27 cellular contexts compared by ENCODE assay signal in the genomic region with DNA sequence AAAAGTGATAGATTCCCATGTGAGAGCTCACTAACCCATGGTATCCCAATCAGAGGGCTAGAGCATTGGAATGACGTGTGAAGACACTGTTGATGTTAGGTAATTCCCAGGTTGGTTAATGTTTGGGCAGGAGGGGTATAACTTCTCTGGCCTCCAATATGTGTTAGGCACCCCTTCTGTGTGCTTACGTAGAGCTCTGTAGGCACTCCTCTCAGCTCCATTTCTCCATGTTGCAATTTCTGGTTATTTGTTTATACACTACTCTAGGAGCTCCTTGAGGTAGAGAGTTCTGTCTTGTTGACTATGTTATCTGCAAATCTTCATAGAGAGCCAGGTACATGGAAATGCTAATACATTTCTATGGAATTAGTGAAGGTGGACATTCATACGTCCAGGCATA.
"Had no signal": no experiment of that assay in that cellular context is flagged by ENCODE, and none has a peak within 500 bp of the region (broad histone marks: within the 10 kb centered on the region; RNA-seq: fewer than 3 reads in every experiment).

No MANE protein-coding gene starts in this region.

- H3K27me3 Mint-ChIP-seq: stimulated activated naive CD8-positive, alpha-beta T cell treated with anti-CD3 and anti-CD28 coated beads, Interleukin-15, Interleukin-2, amounts not matched to agents 100 ng/mL and 50 ng/mL, for 24 hours had no signal

- ATAC-seq: activated T-cell treated with anti-CD3 and anti-CD28 coated beads, Interleukin-2, amount 50 U/mL, for 72 hours; effector memory CD8-positive, alpha-beta T cell; esophagus mucosa; left cardiac atrium; natural killer cell; psoas muscle had no signal

- FAIRE-seq: bronchial epithelial cell, endothelial cell of umbilical vein, urothelium cell line had no signal

- H3K9me3 ChIP-seq: colonic mucosa, psoas muscle, right atrium auricular region, tibial artery had no signal

- H3K9me3 Mint-ChIP-seq: activated CD4-positive, alpha-beta memory T cell treated with anti-CD3 and anti-CD28 coated beads, Interleukin-2, amount 10 ng/mL, durations not matched to agents 7 days and 5 days; activated CD4-positive, alpha-beta T cell treated with anti-CD3 and anti-CD28 coated beads, Interleukin-2, amount 10 ng/mL, durations not matched to agents 24 days and 14 days; activated naive CD4-positive, alpha-beta T cell treated with anti-CD3 and anti-CD28 coated beads, Interleukin-2, amount 10 ng/mL, durations not matched to agents 7 days and 5 days; activated T-cell treated with anti-CD3 and anti-CD28 coated beads, Interleukin-2, amount 50 U/mL, for 72 hours; effector memory CD8-positive, alpha-beta T cell; stimulated activated naive CD8-positive, alpha-beta T cell treated with anti-CD3 and anti-CD28 coated beads, Interleukin-15, Interleukin-2, amounts not matched to agents 100 ng/mL and 50 ng/mL, for 24 hours had no signal

- H3K36me3 Mint-ChIP-seq: activated naive CD4-positive, alpha-beta T cell treated with anti-CD3 and anti-CD28 coated beads, Interleukin-2, amount 10 ng/mL, durations not matched to agents 7 days and 5 days; natural killer cell had no signal

- H3K36me3 ChIP-seq: colonic mucosa, right atrium auricular region, tibial artery had no signal

- H3K27me3 ChIP-seq: colonic mucosa, right atrium auricular region, tibial artery had no signal

- H3K27ac Mint-ChIP-seq: activated CD4-positive, alpha-beta memory T cell treated with anti-CD3 and anti-CD28 coated beads, Interleukin-2, amount 10 ng/mL, durations not matched to agents 7 days and 5 days; activated CD4-positive, alpha-beta T cell treated with anti-CD3 and anti-CD28 coated beads, Interleukin-2, amount 10 ng/mL, durations not matched to agents 24 days and 14 days; activated naive CD4-positive, alpha-beta T cell treated with anti-CD3 and anti-CD28 coated beads, Interleukin-2, amount 10 ng/mL, durations not matched to agents 7 days and 5 days; activated T-cell treated with anti-CD3 and anti-CD28 coated beads, Interleukin-2, amount 50 U/mL, for 72 hours; effector memory CD8-positive, alpha-beta T cell; natural killer cell; T-helper 17 cell had no signal

- H3K4me3 ChIP-seq: colonic mucosa, dorsolateral prefrontal cortex, psoas muscle, right atrium auricular region, tibial artery had no signal

- DNase-seq: activated CD4-positive, alpha-beta memory T cell treated with anti-CD3 and anti-CD28 coated beads, Interleukin-2, amount 10 ng/mL, durations not matched to agents 7 days and 5 days; activated CD4-positive, alpha-beta T cell treated with anti-CD3 and anti-CD28 coated beads, Interleukin-2, amount 10 ng/mL, durations not matched to agents 24 days and 14 days; activated CD4-positive, CD25-positive, alpha-beta regulatory T cell; activated effector memory CD4-positive, alpha-beta T cell treated with Interleukin-2 at 50 U/mL for 16 hours; activated naive CD4-positive, alpha-beta T cell treated with anti-CD3 and anti-CD28 coated beads, Interleukin-2, amount 10 ng/mL, durations not matched to agents 7 days and 5 days; activated T-cell treated with anti-CD3 and anti-CD28 coated beads, Interleukin-2, amount 50 U/mL, for 72 hours; amygdala; colonic mucosa; dorsolateral prefrontal cortex; effector memory CD8-positive, alpha-beta T cell; foreskin melanocyte; glutamatergic neuron; hippocampal formation; left cardiac atrium; mesendoderm; natural killer cell; psoas muscle; stimulated activated CD4-positive, alpha-beta T cell treated with anti-CD3 and anti-CD28 coated beads, Interleukin-4, amount 100 ng/mL, for 24 hours; substantia nigra; T-helper 17 cell; tibial artery had no signal

- H3K27ac ChIP-seq: colonic mucosa, dorsolateral prefrontal cortex, psoas muscle, right atrium auricular region, tibial artery had no signal

- H3K4me1 ChIP-seq: colonic mucosa, psoas muscle, right atrium auricular region, tibial artery had no signal

- H3K4me3 Mint-ChIP-seq: activated CD4-positive, alpha-beta memory T cell treated with anti-CD3 and anti-CD28 coated beads, Interleukin-2, amount 10 ng/mL, durations not matched to agents 7 days and 5 days; activated CD4-positive, alpha-beta T cell treated with anti-CD3 and anti-CD28 coated beads, Interleukin-2, amount 10 ng/mL, durations not matched to agents 24 days and 14 days; activated naive CD4-positive, alpha-beta T cell treated with anti-CD3 and anti-CD28 coated beads, Interleukin-2, amount 10 ng/mL, durations not matched to agents 7 days and 5 days; activated T-cell treated with anti-CD3 and anti-CD28 coated beads, Interleukin-2, amount 50 U/mL, for 72 hours; effector memory CD8-positive, alpha-beta T cell; natural killer cell; stimulated activated naive CD8-positive, alpha-beta T cell treated with anti-CD3 and anti-CD28 coated beads, Interleukin-15, Interleukin-2, amounts not matched to agents 100 ng/mL and 50 ng/mL, for 24 hours; T-helper 17 cell had no signal

- H3K4me1 Mint-ChIP-seq: activated CD4-positive, alpha-beta memory T cell treated with anti-CD3 and anti-CD28 coated beads, Interleukin-2, amount 10 ng/mL, durations not matched to agents 7 days and 5 days; activated CD4-positive, alpha-beta T cell treated with anti-CD3 and anti-CD28 coated beads, Interleukin-2, amount 10 ng/mL, durations not matched to agents 24 days and 14 days; activated naive CD4-positive, alpha-beta T cell treated with anti-CD3 and anti-CD28 coated beads, Interleukin-2, amount 10 ng/mL, durations not matched to agents 7 days and 5 days; natural killer cell had no signal
